ENCODE assay signal across 1 cellular context in genomic region chr6:107714537-107714936, GRCh38.
TF ChIP-seq lines count a peak whose summit lies in the region.

No MANE protein-coding gene starts in this region.

TF ChIP-seq in GM12878, 131 proteins besides CTCF, POLR2A, EP300 and RAD21:
- TF ChIP-seq ATF7 (IDR thresholded peaks at IDR 0.05; ENCODE audit: low read depth): 0 out of 2 replicates have a peak, but pooled peaks have one; percentile 13
TF ChIP-seq in GM12878: peak in this region for 1; not testable (repeated sequence) for 130.
